ENCODE assay signal across 12 cellular contexts in the genomic region with DNA sequence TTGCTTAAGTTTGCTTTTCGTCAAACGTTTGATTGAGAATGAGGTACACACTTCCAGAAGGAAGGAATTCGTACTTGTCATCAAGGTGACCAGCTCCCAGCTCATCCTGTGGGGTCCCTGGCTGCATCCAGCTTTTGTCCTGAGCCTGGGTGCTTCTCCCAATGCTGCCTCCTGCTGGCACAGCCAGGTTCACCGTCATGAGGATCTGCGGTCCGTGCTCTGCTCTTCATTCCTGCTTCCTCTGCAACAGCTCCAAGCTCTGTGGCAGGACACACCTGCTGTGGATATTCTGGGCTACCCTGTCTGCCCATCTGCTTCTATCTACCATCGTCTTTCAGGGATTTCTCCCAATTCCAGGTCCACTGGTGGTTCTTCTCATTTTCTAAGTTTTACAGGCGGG. TPM values are rescaled to one million over a fixed set of nuclear protein-coding genes. Genes with fewer than 3 reads are reported as not detected.
A peak's percentile ranks its signal among the peaks of the same experiment; 100 is the strongest.
DNase-seq lines count a peak whose midpoint lies in the region; TF ChIP-seq lines count a peak whose summit lies in the region.
"Had no signal": no experiment of that assay in that cellular context is flagged by ENCODE, and none has a peak within 500 bp of the region (broad histone marks: within the 10 kb centered on the region; RNA-seq: fewer than 3 reads in every experiment).

No MANE protein-coding gene starts in this region.

- H4K20me1 ChIP-seq in KMS-11 (ENCODE audit: insufficient read depth): no peaks in the 10 kb centered on the region

- no peak overlapping the region for H3K4me3 ChIP-seq in KMS-11 (IDR thresholded peaks at IDR 0.05; ENCODE audit: insufficient read depth, low read depth, low read length)
- no peak overlapping the region for H3K4me3 ChIP-seq in coronary artery

- POLR2A ChIA-PET in activated CD4-positive, alpha-beta T cell treated with anti-CD3 and anti-CD28 coated beads, Interleukin-2, amount 10 ng/mL, durations not matched to agents 7 days and 5 days (lab: Charles Lee): no interaction called here

- no peaks in the 10 kb centered on the region for H3K27me3 ChIP-seq in KMS-11 (ENCODE audit: insufficient read depth, low read depth)

- H3K79me2 ChIP-seq in KMS-11 (ENCODE audit: insufficient read depth, low read depth): no peaks in the 10 kb centered on the region
- H3K79me2 ChIP-seq: parathyroid adenoma had no signal

- no peaks in the 10 kb centered on the region for H3K4me1 ChIP-seq in KMS-11 (ENCODE audit: low read depth, poor library complexity, severe bottlenecking)
- H3K4me1 ChIP-seq: parathyroid adenoma had no signal

- H3K4me2 ChIP-seq in KMS-11: no peak overlapping the region

- H3K9ac ChIP-seq in KMS-11: no peak overlapping the region
- H3K9ac ChIP-seq: parathyroid adenoma had no signal

- H3K27ac ChIP-seq in KMS-11 (no peak overlapping the region), coronary artery (no peak overlapping the region)
- H3K27ac ChIP-seq: epithelial cell of prostate, parathyroid adenoma had no signal

- no peaks in the 10 kb centered on the region for H3K36me3 Mint-ChIP-seq in activated CD4-positive, alpha-beta T cell treated with anti-CD3 and anti-CD28 coated beads, Interleukin-2, amount 10 ng/mL, durations not matched to agents 7 days and 5 days (ENCODE audit: low read depth)
- no peaks in the 10 kb centered on the region for H3K36me3 Mint-ChIP-seq in neural crest cell (ENCODE audit: low read depth)
- H3K36me3 Mint-ChIP-seq: CD8-positive, alpha-beta memory T cell had no signal

- TF ChIP-seq CTCF in KMS-11 (conservative IDR thresholded peaks at IDR 0.05; ENCODE audit: low read depth, low read length) (peak; percentile 39; the same call in 1 of the 2 replicates), coronary artery (IDR thresholded peaks at IDR 0.05) (no peak), neural crest cell (conservative IDR thresholded peaks at IDR 0.05) (peak; percentile 52)

- no peak overlapping the region for H3K4me3 Mint-ChIP-seq in activated CD4-positive, alpha-beta T cell treated with anti-CD3 and anti-CD28 coated beads, Interleukin-2, amount 10 ng/mL, durations not matched to agents 7 days and 5 days
- H3K4me3 Mint-ChIP-seq in neural crest cell: no peak overlapping the region
- H3K4me3 Mint-ChIP-seq: CD8-positive, alpha-beta memory T cell had no signal

- H3K27ac Mint-ChIP-seq in activated CD4-positive, alpha-beta T cell treated with anti-CD3 and anti-CD28 coated beads, Interleukin-2, amount 10 ng/mL, durations not matched to agents 7 days and 5 days: no peak overlapping the region
- H3K27ac Mint-ChIP-seq in neural crest cell (ENCODE audit: unreplicated experiment): no peak overlapping the region
- H3K27ac Mint-ChIP-seq: CD8-positive, alpha-beta memory T cell had no signal

- CTCF ChIA-PET in activated CD4-positive, alpha-beta T cell treated with anti-CD3 and anti-CD28 coated beads, Interleukin-2, amount 10 ng/mL, durations not matched to agents 7 days and 5 days (lab: Charles Lee): interaction anchor here (0.6 to 1.7 kb wide), 3 partner anchors 13 to 1017 kb away, joined by 4 to 7 read pairs (median 4); no protein-coding TSS in a partner anchor

- no peaks in the 10 kb centered on the region for H3K36me3 ChIP-seq in KMS-11 (ENCODE audit: insufficient read depth)

- no peaks in the 10 kb centered on the region for H3K4me1 Mint-ChIP-seq in activated CD4-positive, alpha-beta T cell treated with anti-CD3 and anti-CD28 coated beads, Interleukin-2, amount 10 ng/mL, durations not matched to agents 7 days and 5 days
- no peaks in the 10 kb centered on the region for H3K4me1 Mint-ChIP-seq in neural crest cell
- H3K4me1 Mint-ChIP-seq: CD8-positive, alpha-beta memory T cell had no signal

- no peaks in the 10 kb centered on the region for H3K9me3 Mint-ChIP-seq in activated CD4-positive, alpha-beta T cell treated with anti-CD3 and anti-CD28 coated beads, Interleukin-2, amount 10 ng/mL, durations not matched to agents 7 days and 5 days
- no peaks in the 10 kb centered on the region for H3K9me3 Mint-ChIP-seq in neural crest cell

- peak; percentile 4 for DNase-seq in activated CD4-positive, alpha-beta T cell treated with anti-CD3 and anti-CD28 coated beads, Interleukin-2, amount 50 U/mL, for 1 hour
- DNase-seq in activated CD4-positive, alpha-beta T cell treated with anti-CD3 and anti-CD28 coated beads, Interleukin-2, amount 10 ng/mL, durations not matched to agents 7 days and 5 days: no peak
- DNase-seq in coronary artery (ENCODE audit: low spot score) (peak; percentile 29), neural crest cell (ENCODE audit: low read depth, low spot score) (peak; percentile 40), NCI-H2227 treated with DMSO at 0.1 percent for 48 hours (lab: John Stamatoyannopoulos, UW) (no peak), pons (ENCODE audit: low spot score) (no peak), NOMO-1 treated with dmso at 0.1 percent for 144 hours (lab: John Stamatoyannopoulos, UW; ENCODE audit: unreplicated experiment) (no peak)
- DNase-seq: CD8-positive, alpha-beta memory T cell; NCI-H1105 treated with DMSO at 0.1 percent for 48 hours had no signal

- H2AFZ ChIP-seq in KMS-11 (ENCODE audit: low read depth): no peak overlapping the region
- H2AFZ ChIP-seq: parathyroid adenoma had no signal

- H3K27me3 Mint-ChIP-seq in activated CD4-positive, alpha-beta T cell treated with anti-CD3 and anti-CD28 coated beads, Interleukin-2, amount 10 ng/mL, durations not matched to agents 7 days and 5 days: peaks cover 20% of the 10 kb centered on the region
- peaks cover 73% of the 10 kb centered on the region for H3K27me3 Mint-ChIP-seq in neural crest cell (ENCODE audit: low read depth)

RNA-seq across cellular contexts. Expression of a gene that starts 13.3 kb away (rescaled TPM):
- not detected for total RNA-seq in activated CD4-positive, alpha-beta T cell treated with anti-CD3 and anti-CD28 coated beads, Interleukin-2, amount 10 ng/mL, durations not matched to agents 7 days and 5 days
- total RNA-seq in neural crest cell: 2.7 TPM in 2 replicates
- total RNA-seq: CD8-positive, alpha-beta memory T cell had no signal

RNA-seq across cellular contexts. Expression of a gene that starts 57.0 kb away (rescaled TPM):
- 10 to 100 TPM; 52.7 to 53.9 TPM for total RNA-seq in activated CD4-positive, alpha-beta T cell treated with anti-CD3 and anti-CD28 coated beads, Interleukin-2, amount 10 ng/mL, durations not matched to agents 7 days and 5 days
- 29.0 and 29.4 TPM in 2 replicates for total RNA-seq in neural crest cell

Comparison
In these comparisons a context has a peak if more than half of its experiments do, and no peak if none do; other contexts are left out.
1. DNase-seq: peak in activated CD4-positive, alpha-beta T cell treated with anti-CD3 and anti-CD28 coated beads, Interleukin-2, amount 50 U/mL, for 1 hour (single experiment), coronary artery (single experiment) and neural crest cell (single experiment); none in activated CD4-positive, alpha-beta T cell treated with anti-CD3 and anti-CD28 coated beads, Interleukin-2, amount 10 ng/mL, durations not matched to agents 7 days and 5 days (single experiment), NCI-H2227 treated with DMSO at 0.1 percent for 48 hours (single experiment), pons (single experiment) and NOMO-1 treated with dmso at 0.1 percent for 144 hours (single experiment).